Comparison of ENCODE assay signal across 14 cellular contexts in genomic region chr15:71413419-71413818, GRCh38.
"Had no signal": no experiment of that assay in that cellular context is flagged by ENCODE, and none has a peak within 500 bp of the region (broad histone marks: within the 10 kb centered on the region; RNA-seq: fewer than 3 reads in every experiment).

No MANE protein-coding gene starts in this region.

- H3K4me3 Mint-ChIP-seq: activated CD4-positive, alpha-beta T cell treated with anti-CD3 and anti-CD28 coated beads for 36 hours; activated CD8-positive, alpha-beta T cell treated with anti-CD3 and anti-CD28 coated beads for 36 hours; dendritic cell treated with granulocyte-macrophage colony-stimulating factor and Interleukin-4, amounts not matched to agents 40 ng/mL and 50 ng/mL, for 4 days; neural progenitor cell had no signal

- H3K9me3 ChIP-seq: gastrocnemius medialis had no signal

- H3K36me3 Mint-ChIP-seq: activated naive CD4-positive, alpha-beta T cell treated with anti-CD3 and anti-CD28 coated beads, Interleukin-2, amount 50 U/mL, for 72 hours; neural progenitor cell had no signal

- ATAC-seq: activated CD4-positive, alpha-beta T cell treated with anti-CD3 and anti-CD28 coated beads for 36 hours; activated CD8-positive, alpha-beta T cell treated with anti-CD3 and anti-CD28 coated beads for 36 hours; activated naive CD4-positive, alpha-beta T cell treated with anti-CD3 and anti-CD28 coated beads, Interleukin-2, amount 50 U/mL, for 72 hours; gastrocnemius medialis had no signal

- H3K4me2 ChIP-seq: neural progenitor cell had no signal

- H3K4me3 ChIP-seq: gastrocnemius medialis, neural progenitor cell, tibial nerve had no signal

- H3K36me3 ChIP-seq: gastrocnemius medialis, neural progenitor cell, tibial nerve had no signal

- H3K4me1 ChIP-seq: neural progenitor cell had no signal

- H3K4me1 Mint-ChIP-seq: activated CD4-positive, alpha-beta T cell treated with anti-CD3 and anti-CD28 coated beads for 36 hours had no signal

- H3K27ac ChIP-seq: epithelial cell of prostate, gastrocnemius medialis, neural progenitor cell, tibial nerve had no signal

- H3K27me3 ChIP-seq: gastrocnemius medialis, neural progenitor cell, tibial nerve had no signal

- H3K27ac Mint-ChIP-seq: activated CD4-positive, alpha-beta T cell treated with anti-CD3 and anti-CD28 coated beads for 36 hours; activated CD8-positive, alpha-beta T cell treated with anti-CD3 and anti-CD28 coated beads for 36 hours; activated naive CD4-positive, alpha-beta T cell treated with anti-CD3 and anti-CD28 coated beads, Interleukin-2, amount 50 U/mL, for 72 hours; dendritic cell treated with granulocyte-macrophage colony-stimulating factor and Interleukin-4, amounts not matched to agents 40 ng/mL and 50 ng/mL, for 4 days; neural progenitor cell had no signal

- DNase-seq: activated CD4-positive, alpha-beta T cell treated with anti-CD3 and anti-CD28 coated beads for 36 hours; activated CD8-positive, alpha-beta T cell treated with anti-CD3 and anti-CD28 coated beads for 36 hours; activated effector memory CD4-positive, alpha-beta T cell treated with anti-CD3 and anti-CD28 coated beads, Interleukin-2, amount 50 U/mL, for 16 hours; activated T-cell treated with anti-CD3 and anti-CD28 coated beads, Interleukin-2, amount 50 U/mL, for 48 hours; gastrocnemius medialis; kidney; stimulated activated CD4-positive, alpha-beta T cell treated with anti-CD3 and anti-CD28 coated beads, Interleukin-12 subunit alpha, Interleukin-12 subunit beta, amount 100 ng/mL, for 4 hours; stimulated activated CD4-positive, alpha-beta T cell treated with anti-CD3 and anti-CD28 coated beads, Interleukin-2, amount 100 ng/mL, for 24 hours; T-helper 2 cell had no signal

- H2AFZ ChIP-seq: neural progenitor cell had no signal
